In genomic region chr9:23907343-23907742, GRCh38 we compare ENCODE assay signal across 21 cellular contexts.
A peak's percentile ranks its signal among the peaks of the same experiment; 100 is the strongest.
DNase-seq lines count a peak whose midpoint lies in the region; FAIRE-seq and TF ChIP-seq lines count a peak whose summit lies in the region.
"Had no signal": no experiment of that assay in that cellular context is flagged by ENCODE, and none has a peak within 500 bp of the region (broad histone marks: within the 10 kb centered on the region; RNA-seq: fewer than 3 reads in every experiment).

No MANE protein-coding gene starts in this region.

- no peak for TF ChIP-seq RAD21 in H1 (IDR thresholded peaks at IDR 0.05 in 1 of 2, conservative IDR thresholded peaks at IDR 0.05 in 1 of 2; ENCODE audit: low read depth in 2 of 2, low read length in 2 of 2)

- H2BK15ac ChIP-seq in H1 (ENCODE audit: low read length): no peak overlapping the region

- peak; percentile 4 for DNase-seq in H7
- no peak for DNase-seq in H1 (ENCODE audit: low read depth in 1 of 2, low spot score in 2 of 2)
- peak; percentile 16 for DNase-seq in iPS DF 4.7 (ENCODE audit: extremely low read depth, low spot score)
- no peak for DNase-seq in stimulated activated CD4-positive, alpha-beta T cell treated with anti-CD3 and anti-CD28 coated beads, Interleukin-1b, Interleukin-23, amount 100 ng/mL, for 48 hours
- no peak for DNase-seq in breast epithelium (ENCODE audit: low spot score in 2 of 2)
- no peak for DNase-seq in NCI-H2227 (lab: John Stamatoyannopoulos, UW; ENCODE audit: unreplicated experiment)
- DNase-seq: 8988T; ACHN; AML-193; BE2C; CD4-positive, alpha-beta T cell; CD8-positive, alpha-beta memory T cell; DMS53; DMS79 treated with DMSO at 0.1 percent for 48 hours; GF-D8; GOT3; H9 had no signal

- H3K79me1 ChIP-seq in H1 (ENCODE audit: low read depth, low read length): no peaks in the 10 kb centered on the region

- no peak overlapping the region for H4K8ac ChIP-seq in H1 (ENCODE audit: extremely low read depth, insufficient read depth, low read length)

- TF ChIP-seq CTCF in H1 (IDR thresholded peaks at IDR 0.05; ENCODE audit: control extremely low read depth in 1 of 3, insufficient read depth in 1 of 3, low read depth in 1 of 3, low read length in 3 of 3) (no peak), breast epithelium (IDR thresholded peaks at IDR 0.05) (no peak)

- no peak overlapping the region for H3K23ac ChIP-seq in H1 (ENCODE audit: insufficient read length)

- H2BK5ac ChIP-seq in H1 (ENCODE audit: low read depth, low read length): no peak overlapping the region

- H3K4me2 ChIP-seq in H1 (ENCODE audit: insufficient read depth in 1 of 2, low read depth in 2 of 2, low read length in 2 of 2): no peak overlapping the region; a peak in 1 of 4 replicates
- H3K4me2 ChIP-seq: A549; BLaER1 treated with 17β-estradiol and CSF1 and Interleukin-3, amounts not matched to agents 10 nM and 100 nM had no signal

- no peaks in the 10 kb centered on the region for H4K20me1 ChIP-seq in H1 (replicated peaks in 1 of 2; ENCODE audit: control insufficient read depth in 1 of 2, insufficient read depth in 2 of 2, low read length in 2 of 2)
- H4K20me1 ChIP-seq: BLaER1 treated with 17β-estradiol and CSF1 and Interleukin-3, amounts not matched to agents 10 nM and 100 nM had no signal

- CTCF ChIA-PET in H1 (lab: Charles Lee; ENCODE audit: partially characterized antibody): no interaction called here

- H2AK5ac ChIP-seq in H1 (ENCODE audit: low read depth, low read length): no peak overlapping the region

- no peaks in the 10 kb centered on the region for H3K4me1 ChIP-seq in H1 (replicated peaks in 1 of 4; ENCODE audit: control insufficient read depth in 3 of 4, insufficient read depth in 4 of 4, low read length in 3 of 4)
- no peaks in the 10 kb centered on the region for H3K4me1 ChIP-seq in breast epithelium
- H3K4me1 ChIP-seq: A549; BE2C; BLaER1 treated with 17β-estradiol and CSF1 and Interleukin-3, amounts not matched to agents 10 nM and 100 nM had no signal

- no peaks in the 10 kb centered on the region; a peak in 1 of 4 replicates for H3K9me3 ChIP-seq in H1 (ENCODE audit: insufficient read depth in 2 of 2, low read depth in 1 of 2, low read length in 1 of 2)
- no peaks in the 10 kb centered on the region for H3K9me3 ChIP-seq in breast epithelium
- H3K9me3 ChIP-seq: A549; BE2C; BLaER1 treated with 17β-estradiol and CSF1 and Interleukin-3, amounts not matched to agents 10 nM and 100 nM had no signal

- H3K4ac ChIP-seq in H1 (replicated peaks; ENCODE audit: insufficient read length, low read depth, low read length): no peak overlapping the region

- no peak overlapping the region for H2AFZ ChIP-seq in H1 (ENCODE audit: low read length)

- H4K91ac ChIP-seq in H1 (replicated peaks; ENCODE audit: insufficient read length, low read length): no peak overlapping the region

- H3K36me3 ChIP-seq in H7 (replicated peaks; ENCODE audit: control insufficient read depth, insufficient read depth, low read length) (no peaks in the 10 kb centered on the region), H1 (ENCODE audit: control insufficient read depth in 2 of 4, insufficient read depth in 4 of 4, low read length in 3 of 4) (no peaks in the 10 kb centered on the region), breast epithelium (no peaks in the 10 kb centered on the region)
- H3K36me3 ChIP-seq: BE2C; BLaER1 treated with 17β-estradiol and CSF1 and Interleukin-3, amounts not matched to agents 10 nM and 100 nM had no signal

- TF ChIP-seq POLR2A in H1 (IDR thresholded peaks at IDR 0.05; ENCODE audit: control extremely low read depth in 1 of 2, low read depth in 2 of 2, low read length in 2 of 2) (no peak), breast epithelium (IDR thresholded peaks at IDR 0.05) (no peak)

- H3K27me3 ChIP-seq in H7 (ENCODE audit: control insufficient read depth, insufficient read depth, low read length) (no peaks in the 10 kb centered on the region), H1 (replicated peaks in 1 of 4; ENCODE audit: control insufficient read depth in 3 of 4, extremely low read depth in 1 of 4, insufficient read depth in 3 of 4, low read length in 3 of 4) (no peaks in the 10 kb centered on the region), breast epithelium (no peaks in the 10 kb centered on the region)
- H3K27me3 ChIP-seq: BE2C; BLaER1 treated with 17β-estradiol and CSF1 and Interleukin-3, amounts not matched to agents 10 nM and 100 nM had no signal

- POLR2A ChIA-PET in H1 (lab: Charles Lee; ENCODE audit: partially characterized antibody): interaction anchor here (0.6 to 0.7 kb wide), 2 partner anchors 9 to 75 kb away, joined by 3 to 5 read pairs; no protein-coding TSS in a partner anchor

- H4K5ac ChIP-seq in H1 (ENCODE audit: insufficient read length, low read depth, low read length): no peak overlapping the region

- no peak overlapping the region for H3K18ac ChIP-seq in H1 (ENCODE audit: extremely low read depth, low read length)

- no peak overlapping the region for H2BK20ac ChIP-seq in H1 (ENCODE audit: low read length)

- no peak overlapping the region for H3K14ac ChIP-seq in H1 (ENCODE audit: insufficient read length)

- intact Hi-C loops in breast epithelium (cut with DNase I; ENCODE audit: low total_unique reads): no loop called here

- no peak for FAIRE-seq in H1 (lab: Jason Lieb, UNC)
- FAIRE-seq: A549, GM12891, GM18507 had no signal

- no peak overlapping the region for H2BK120ac ChIP-seq in H1 (replicated peaks; ENCODE audit: low read depth, low read length)

- H3K79me2 ChIP-seq in H1 (ENCODE audit: control insufficient read depth in 1 of 2, insufficient read depth in 2 of 2, low read length in 2 of 2): no peaks in the 10 kb centered on the region

- no peak overlapping the region for H3K4me3 ChIP-seq in H7 (ENCODE audit: insufficient read depth, low read depth, low read length)
- H3K4me3 ChIP-seq in H1 (ENCODE audit: extremely low read depth in 1 of 4, insufficient read depth in 2 of 4, low read depth in 3 of 4, low read length in 4 of 4): no peak overlapping the region
- H3K4me3 ChIP-seq in breast epithelium: no peak overlapping the region
- H3K4me3 ChIP-seq: A549; BLaER1 treated with 17β-estradiol and CSF1 and Interleukin-3, amounts not matched to agents 10 nM and 100 nM had no signal

- no peak overlapping the region for H3K56ac ChIP-seq in H1 (replicated peaks; ENCODE audit: insufficient read length, low read depth, low read length)

- H3K9ac ChIP-seq in H1 (replicated peaks in 1 of 4; ENCODE audit: extremely low read depth in 1 of 4, low read depth in 3 of 4, low read length in 3 of 4): no peak overlapping the region
- H3K9ac ChIP-seq: BLaER1 treated with 17β-estradiol and CSF1 and Interleukin-3, amounts not matched to agents 10 nM and 100 nM had no signal

- no peak overlapping the region for H2BK12ac ChIP-seq in H1 (ENCODE audit: low read depth, low read length)

- H3K27ac ChIP-seq in H1 (ENCODE audit: low read depth, low read length) (no peak overlapping the region), breast epithelium (no peak overlapping the region)
- H3K27ac ChIP-seq: A549; BLaER1 treated with 17β-estradiol and CSF1 and Interleukin-3, amounts not matched to agents 10 nM and 100 nM had no signal

- H3K23me2 ChIP-seq in H1 (ENCODE audit: low read depth, low read length): peaks cover under 1% of the 10 kb centered on the region; the same call in 1 of the 2 replicates

- WGBS in H1 (ENCODE audit: extremely low coverage in 1 of 2, insufficient coverage in 1 of 2, insufficient read length in 1 of 2, insufficient replicate concordance in 2 of 2, low coverage in 1 of 2, low lambda C conversion rate in 2 of 2, missing lambda C conversion rate in 1 of 2), 2 experiments: 60% methylated on average over 1 of the region's 1 CpG; no CpG with 5 or more reads in 1 of the 2 experiments

- TF ChIP-seq EP300 in H1 (IDR thresholded peaks at IDR 0.05; ENCODE audit: borderline replicate concordance in 1 of 2, low read depth in 2 of 2, low read length in 2 of 2): no peak

TF ChIP-seq in H1, 55 proteins besides CTCF, POLR2A, EP300 and RAD21:
- TF ChIP-seq BRCA1 (IDR thresholded peaks at IDR 0.05; ENCODE audit: low read depth, low read length): no peak
- peak; percentile 78; the same call in 1 of the 2 replicates for TF ChIP-seq POU5F1 (IDR thresholded peaks at IDR 0.05; ENCODE audit: low read depth, low read length)

Comparison
In these comparisons a context has a peak if more than half of its experiments do, and no peak if none do; other contexts are left out.
1. DNase-seq: peak in H7 (single experiment) and iPS DF 4.7 (single experiment); none in H1 (0 of 2), stimulated activated CD4-positive, alpha-beta T cell treated with anti-CD3 and anti-CD28 coated beads, Interleukin-1b, Interleukin-23, amount 100 ng/mL, for 48 hours (single experiment), breast epithelium (0 of 2) and NCI-H2227 (single experiment).